In the genomic region with DNA sequence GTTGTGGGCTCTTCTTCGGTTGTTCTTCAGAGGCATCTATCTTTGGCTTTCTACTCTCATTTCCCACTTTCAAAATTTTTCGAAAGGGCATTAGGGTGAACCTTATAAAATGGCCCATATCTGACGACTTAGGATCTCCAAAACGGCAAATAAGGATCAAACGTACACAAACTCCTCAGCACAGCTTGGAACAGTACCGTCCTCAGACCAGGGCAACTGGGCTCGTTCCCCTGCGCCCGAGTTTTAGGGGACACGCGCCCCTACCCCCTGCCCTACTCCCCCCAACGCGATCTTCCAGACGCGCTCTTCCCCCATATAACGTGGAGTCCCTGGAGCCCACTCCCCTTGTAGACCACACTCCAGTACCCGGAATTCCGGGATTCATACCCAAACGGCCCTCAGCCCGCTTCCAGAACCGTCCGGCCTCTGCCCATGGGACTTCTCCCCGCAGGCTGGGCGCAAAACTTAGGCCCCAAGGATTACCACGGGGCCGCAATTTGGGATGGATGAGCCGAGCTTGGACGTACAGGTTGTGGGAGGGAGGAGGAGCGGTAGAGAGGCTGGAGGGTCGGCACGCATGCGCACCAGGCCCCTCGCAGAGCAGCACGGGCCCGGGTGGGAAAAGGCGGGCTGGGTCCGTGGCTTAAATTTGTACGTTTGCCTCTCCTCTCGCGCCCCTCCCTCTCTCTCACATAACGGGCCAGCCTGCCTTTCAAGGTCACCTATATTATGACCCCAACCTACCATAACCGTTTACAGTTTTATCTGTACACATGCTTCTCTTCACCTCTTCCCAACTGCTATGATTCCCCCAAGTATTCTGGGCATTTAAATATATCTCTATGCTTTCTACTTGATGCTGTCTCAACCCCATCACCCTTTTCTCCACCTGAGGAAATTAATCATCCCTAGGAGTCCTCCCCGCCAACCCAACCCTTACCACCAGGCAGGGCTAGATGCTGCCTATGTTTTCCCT, we compare ENCODE assay signal across 1 cellular context.
TF ChIP-seq lines count a peak whose summit lies in the region.

No MANE protein-coding gene starts in this region.

TF ChIP-seq in SK-N-SH, 30 proteins besides CTCF, POLR2A, EP300 and RAD21:
- TF ChIP-seq, protein P1, sequence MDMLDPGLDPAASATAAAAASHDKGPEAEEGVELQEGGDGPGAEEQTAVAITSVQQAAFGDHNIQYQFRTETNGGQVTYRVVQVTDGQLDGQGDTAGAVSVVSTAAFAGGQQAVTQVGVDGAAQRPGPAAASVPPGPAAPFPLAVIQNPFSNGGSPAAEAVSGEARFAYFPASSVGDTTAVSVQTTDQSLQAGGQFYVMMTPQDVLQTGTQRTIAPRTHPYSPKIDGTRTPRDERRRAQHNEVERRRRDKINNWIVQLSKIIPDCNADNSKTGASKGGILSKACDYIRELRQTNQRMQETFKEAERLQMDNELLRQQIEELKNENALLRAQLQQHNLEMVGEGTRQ (IDR thresholded peaks at IDR 0.05; ENCODE audit: borderline replicate concordance, low read depth, low read length) = no peak
- TF ChIP-seq, protein P2, sequence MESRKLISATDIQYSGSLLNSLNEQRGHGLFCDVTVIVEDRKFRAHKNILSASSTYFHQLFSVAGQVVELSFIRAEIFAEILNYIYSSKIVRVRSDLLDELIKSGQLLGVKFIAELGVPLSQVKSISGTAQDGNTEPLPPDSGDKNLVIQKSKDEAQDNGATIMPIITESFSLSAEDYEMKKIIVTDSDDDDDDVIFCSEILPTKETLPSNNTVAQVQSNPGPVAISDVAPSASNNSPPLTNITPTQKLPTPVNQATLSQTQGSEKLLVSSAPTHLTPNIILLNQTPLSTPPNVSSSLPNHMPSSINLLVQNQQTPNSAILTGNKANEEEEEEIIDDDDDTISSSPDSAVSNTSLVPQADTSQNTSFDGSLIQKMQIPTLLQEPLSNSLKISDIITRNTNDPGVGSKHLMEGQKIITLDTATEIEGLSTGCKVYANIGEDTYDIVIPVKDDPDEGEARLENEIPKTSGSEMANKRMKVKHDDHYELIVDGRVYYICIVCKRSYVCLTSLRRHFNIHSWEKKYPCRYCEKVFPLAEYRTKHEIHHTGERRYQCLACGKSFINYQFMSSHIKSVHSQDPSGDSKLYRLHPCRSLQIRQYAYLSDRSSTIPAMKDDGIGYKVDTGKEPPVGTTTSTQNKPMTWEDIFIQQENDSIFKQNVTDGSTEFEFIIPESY (IDR thresholded peaks at IDR 0.05; ENCODE audit: borderline replicate concordance, low read depth) = no peak
- TF ChIP-seq RCOR1 (IDR thresholded peaks at IDR 0.05; ENCODE audit: low read length) = no peak
- no peak for TF ChIP-seq TCF12 (IDR thresholded peaks at IDR 0.05)
- no peak for TF ChIP-seq NFIC (IDR thresholded peaks at IDR 0.05; ENCODE audit: borderline replicate concordance)
- TF ChIP-seq SIN3A (IDR thresholded peaks at IDR 0.05; ENCODE audit: borderline replicate concordance, low read depth, low read length) = no peak
- TF ChIP-seq, protein P3, sequence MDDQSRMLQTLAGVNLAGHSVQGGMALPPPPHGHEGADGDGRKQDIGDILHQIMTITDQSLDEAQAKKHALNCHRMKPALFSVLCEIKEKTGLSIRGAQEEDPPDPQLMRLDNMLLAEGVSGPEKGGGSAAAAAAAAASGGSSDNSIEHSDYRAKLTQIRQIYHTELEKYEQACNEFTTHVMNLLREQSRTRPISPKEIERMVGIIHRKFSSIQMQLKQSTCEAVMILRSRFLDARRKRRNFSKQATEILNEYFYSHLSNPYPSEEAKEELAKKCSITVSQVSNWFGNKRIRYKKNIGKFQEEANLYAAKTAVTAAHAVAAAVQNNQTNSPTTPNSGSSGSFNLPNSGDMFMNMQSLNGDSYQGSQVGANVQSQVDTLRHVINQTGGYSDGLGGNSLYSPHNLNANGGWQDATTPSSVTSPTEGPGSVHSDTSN (IDR thresholded peaks at IDR 0.05) = no peak
- no peak for TF ChIP-seq FOXM1 (IDR thresholded peaks at IDR 0.05; ENCODE audit: low read depth)
- TF ChIP-seq TAF1 (IDR thresholded peaks at IDR 0.05; ENCODE audit: borderline replicate concordance, low read depth, low read length) = no peak
- TF ChIP-seq NRF1 (IDR thresholded peaks at IDR 0.05; ENCODE audit: low read depth, low read length) = peak; percentile 77
- no peak for TF ChIP-seq JUND (IDR thresholded peaks at IDR 0.05)
- TF ChIP-seq SMC3 (IDR thresholded peaks at IDR 0.05; ENCODE audit: low read depth, low read length) = no peak
- no peak for TF ChIP-seq FOXJ3 (CRISPR knock-in tag; IDR thresholded peaks at IDR 0.05)
- TF ChIP-seq CHD2 (IDR thresholded peaks at IDR 0.05; ENCODE audit: low read length, partially characterized antibody) = peak; percentile 9
- TF ChIP-seq POLR2AphosphoS5 (IDR thresholded peaks at IDR 0.05; ENCODE audit: low read depth, low read length) = peak; percentile 67
